ENCODE assay signal across 10 cellular contexts in the genomic region with DNA sequence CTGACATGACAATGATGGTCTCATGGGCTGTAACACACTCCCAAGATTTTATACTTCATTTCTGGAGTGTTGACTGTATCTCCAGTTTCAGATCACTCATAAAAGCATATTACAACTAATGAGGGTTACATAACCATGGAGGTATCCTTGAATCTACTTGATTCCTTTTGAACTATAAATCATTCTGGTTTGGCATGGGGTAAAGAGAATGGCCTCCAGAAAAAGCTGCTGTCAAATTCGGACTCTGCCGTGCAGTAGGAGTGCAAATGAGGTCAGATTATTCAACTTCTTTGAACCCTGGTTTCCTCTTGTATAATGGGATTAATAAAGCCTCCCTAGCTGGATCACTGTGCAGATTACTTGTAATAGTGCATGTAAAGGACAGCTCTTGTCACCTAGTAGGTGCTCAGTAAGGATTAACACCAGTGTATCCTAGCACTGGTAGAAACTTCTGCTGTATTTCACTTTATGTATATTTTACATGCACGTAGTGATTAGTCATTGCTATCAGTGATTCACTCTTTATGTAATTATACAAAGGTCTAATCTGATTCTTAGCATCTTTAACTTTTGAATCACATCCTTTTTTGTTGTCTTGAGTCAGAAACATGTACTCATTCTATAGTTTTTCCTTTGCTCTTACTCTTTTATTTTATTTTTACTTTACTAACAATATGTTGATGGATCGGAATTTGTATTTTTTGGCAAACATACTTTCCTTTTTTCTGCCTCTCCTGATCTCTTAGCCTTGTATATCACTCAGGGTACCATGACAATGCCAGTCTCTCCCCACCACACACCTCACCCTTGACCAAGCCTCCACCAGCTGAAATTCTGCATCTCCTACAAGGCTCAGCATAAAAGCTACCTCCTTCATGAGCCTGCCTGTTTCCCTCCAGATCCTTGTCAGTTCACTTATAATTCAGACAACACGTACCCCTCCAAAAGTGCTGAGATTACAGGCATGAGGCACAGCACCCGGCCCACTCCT. TPM values are rescaled to one million over a fixed set of nuclear protein-coding genes. Genes with fewer than 3 reads are reported as not detected.
DNase-seq lines count a peak whose midpoint lies in the region; ATAC-seq and TF ChIP-seq lines count a peak whose summit lies in the region.
"Had no signal": no experiment of that assay in that cellular context is flagged by ENCODE, and none has a peak within 500 bp of the region (broad histone marks: within the 10 kb centered on the region; RNA-seq: fewer than 3 reads in every experiment).

No MANE protein-coding gene starts in this region.

- H3K36me3 Mint-ChIP-seq in activated T-helper 17 cell treated with anti-CD3 and anti-CD28 coated beads, Interleukin-2, amount 50 U/mL, for 72 hours (ENCODE audit: low read depth), result peaks cover 85% of the 10 kb centered on the region
- H3K36me3 Mint-ChIP-seq: WTC11 had no signal

- H3K4me1 Mint-ChIP-seq in activated T-helper 17 cell treated with anti-CD3 and anti-CD28 coated beads, Interleukin-2, amount 50 U/mL, for 72 hours, result peaks cover 44% of the 10 kb centered on the region

- peak overlapping the region; percentile 95 for H3K27ac ChIP-seq in BLaER1

- H4K20me1 ChIP-seq in BLaER1, result peaks cover 56% of the 10 kb centered on the region

- peaks cover 45% of the 10 kb centered on the region for H3K4me1 ChIP-seq in BLaER1

- ATAC-seq in activated T-helper 17 cell treated with anti-CD3 and anti-CD28 coated beads, Interleukin-2, amount 50 U/mL, for 72 hours (replicated peaks), result peak; percentile 60
- no peak for ATAC-seq in GM21515 (IDR thresholded peaks at IDR 0.05; ENCODE audit: unreplicated experiment)
- no peak for ATAC-seq in GM21576 (IDR thresholded peaks at IDR 0.05; ENCODE audit: unreplicated experiment)
- ATAC-seq: WTC11 had no signal

- H3K27me3 Mint-ChIP-seq in activated T-helper 17 cell treated with anti-CD3 and anti-CD28 coated beads, Interleukin-2, amount 50 U/mL, for 72 hours, result no peaks in the 10 kb centered on the region

- H3K4me3 ChIP-seq in BLaER1, result peak overlapping the region; percentile 94
- H3K4me3 ChIP-seq in HFF-Myc (replicated peaks; ENCODE audit: low read depth, low read length), result 0 out of 2 replicates have a peak overlapping the region, but pooled peaks have one; percentile 12

- H3K9ac ChIP-seq in BLaER1, result peak overlapping the region; percentile 62

- peak overlapping the region; percentile 91 for H3K4me3 Mint-ChIP-seq in activated T-helper 17 cell treated with anti-CD3 and anti-CD28 coated beads, Interleukin-2, amount 50 U/mL, for 72 hours
- H3K4me3 Mint-ChIP-seq: WTC11 had no signal

- no peak for TF ChIP-seq CTCF in HFF-Myc (IDR thresholded peaks at IDR 0.05; ENCODE audit: low read depth, low read length, missing control alignments)

- H3K9me3 Mint-ChIP-seq in activated T-helper 17 cell treated with anti-CD3 and anti-CD28 coated beads, Interleukin-2, amount 50 U/mL, for 72 hours, result no peaks in the 10 kb centered on the region
- H3K9me3 Mint-ChIP-seq: WTC11 had no signal

- H3K4me2 ChIP-seq in BLaER1, result peak overlapping the region; percentile 94

- peak overlapping the region; percentile 93 for H3K27ac Mint-ChIP-seq in activated T-helper 17 cell treated with anti-CD3 and anti-CD28 coated beads, Interleukin-2, amount 50 U/mL, for 72 hours
- H3K27ac Mint-ChIP-seq: WTC11 had no signal

- DNase-seq in HFF-Myc (ENCODE audit: extremely low read depth, low read depth) (no peak), glomerular endothelial cell (ENCODE audit: extremely low read depth, low read depth, low spot score) (peak; percentile 61), anterior cingulate cortex (lab: John Stamatoyannopoulos, UW) (no peak)
- no peak for DNase-seq in stimulated activated CD4-positive, alpha-beta T cell treated with anti-CD3 and anti-CD28 coated beads, Interleukin-4, amount 100 ng/mL, for 1 hour
- DNase-seq: NCI-H526 had no signal

- H3K27me3 ChIP-seq in BLaER1, result no peaks in the 10 kb centered on the region

- H3K36me3 ChIP-seq in BLaER1, result peaks cover 26% of the 10 kb centered on the region

- no peaks in the 10 kb centered on the region; the same call in 1 of the 2 replicates for H3K9me3 ChIP-seq in BLaER1

RNA-seq across cellular contexts. Expression of a gene that starts 3.2 kb away (rescaled TPM):
- total RNA-seq in activated T-helper 17 cell treated with anti-CD3 and anti-CD28 coated beads, Interleukin-2, amount 50 U/mL, for 72 hours, result 10 to 100 TPM; 27.7 to 50.4 TPM
- total RNA-seq in glomerular endothelial cell, result 31.3 and 36.6 TPM in 2 replicates
